ENCODE assay signal across 1 cellular context in the genomic region with DNA sequence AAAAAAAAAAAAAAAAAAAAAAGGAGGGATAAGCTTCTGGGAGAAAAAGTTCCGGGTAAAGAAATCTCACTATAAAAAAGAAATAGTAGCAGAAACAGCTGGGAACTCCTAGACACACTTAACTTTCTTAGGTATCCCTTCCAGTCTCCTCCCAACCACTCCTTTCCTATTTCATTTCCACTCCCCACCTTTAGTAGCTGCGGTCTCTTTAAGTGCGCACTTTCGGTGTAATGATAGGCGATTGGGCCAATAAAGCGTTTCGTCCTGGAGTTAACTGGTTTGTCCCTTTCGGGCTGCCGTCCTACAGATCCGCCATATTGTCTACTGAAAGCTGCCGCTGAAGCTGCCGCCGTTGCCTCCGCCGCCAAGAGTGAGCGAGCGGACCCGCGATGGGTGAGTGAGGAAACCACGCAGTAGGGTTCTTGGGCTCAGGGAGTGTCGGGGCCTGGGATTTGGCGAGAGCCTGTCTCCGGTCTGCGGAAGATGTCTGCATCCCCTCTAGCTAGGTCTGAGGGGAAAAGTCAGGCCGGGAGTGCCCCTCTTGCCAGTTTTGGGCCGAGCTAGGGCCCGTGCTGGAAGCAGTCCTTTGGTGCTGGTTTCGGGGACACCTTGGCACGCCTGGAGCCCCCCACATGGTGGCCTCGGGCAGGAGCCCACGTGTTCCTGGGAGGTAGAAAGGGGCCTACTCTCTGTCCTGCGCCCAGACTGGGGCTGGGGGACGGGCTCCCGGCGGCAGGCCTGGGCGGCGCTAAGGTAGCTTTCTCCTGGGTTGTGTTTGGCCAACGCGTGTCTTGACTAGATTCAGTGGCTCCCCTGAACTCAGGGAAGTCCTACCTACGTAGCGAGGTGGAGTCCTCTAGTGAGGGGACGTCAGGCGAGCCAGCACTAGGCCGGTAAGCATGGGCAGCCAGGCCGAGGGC.
TF ChIP-seq lines count a peak whose summit lies in the region.

A gene (plus strand): TSS at position 315 of the 920 bp plus-strand sequence. CDS start 75 bp downstream, at position 390.

TF ChIP-seq in K562, 482 proteins besides CTCF, POLR2A, EP300 and RAD21 (continued from another document and continues in another):
- TF ChIP-seq, protein P1, sequence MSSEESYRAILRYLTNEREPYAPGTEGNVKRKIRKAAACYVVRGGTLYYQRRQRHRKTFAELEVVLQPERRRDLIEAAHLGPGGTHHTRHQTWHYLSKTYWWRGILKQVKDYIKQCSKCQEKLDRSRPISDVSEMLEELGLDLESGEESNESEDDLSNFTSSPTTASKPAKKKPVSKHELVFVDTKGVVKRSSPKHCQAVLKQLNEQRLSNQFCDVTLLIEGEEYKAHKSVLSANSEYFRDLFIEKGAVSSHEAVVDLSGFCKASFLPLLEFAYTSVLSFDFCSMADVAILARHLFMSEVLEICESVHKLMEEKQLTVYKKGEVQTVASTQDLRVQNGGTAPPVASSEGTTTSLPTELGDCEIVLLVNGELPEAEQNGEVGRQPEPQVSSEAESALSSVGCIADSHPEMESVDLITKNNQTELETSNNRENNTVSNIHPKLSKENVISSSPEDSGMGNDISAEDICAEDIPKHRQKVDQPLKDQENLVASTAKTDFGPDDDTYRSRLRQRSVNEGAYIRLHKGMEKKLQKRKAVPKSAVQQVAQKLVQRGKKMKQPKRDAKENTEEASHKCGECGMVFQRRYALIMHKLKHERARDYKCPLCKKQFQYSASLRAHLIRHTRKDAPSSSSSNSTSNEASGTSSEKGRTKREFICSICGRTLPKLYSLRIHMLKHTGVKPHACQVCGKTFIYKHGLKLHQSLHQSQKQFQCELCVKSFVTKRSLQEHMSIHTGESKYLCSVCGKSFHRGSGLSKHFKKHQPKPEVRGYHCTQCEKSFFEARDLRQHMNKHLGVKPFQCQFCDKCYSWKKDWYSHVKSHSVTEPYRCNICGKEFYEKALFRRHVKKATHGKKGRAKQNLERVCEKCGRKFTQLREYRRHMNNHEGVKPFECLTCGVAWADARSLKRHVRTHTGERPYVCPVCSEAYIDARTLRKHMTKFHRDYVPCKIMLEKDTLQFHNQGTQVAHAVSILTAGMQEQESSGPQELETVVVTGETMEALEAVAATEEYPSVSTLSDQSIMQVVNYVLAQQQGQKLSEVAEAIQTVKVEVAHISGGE (CRISPR knock-in tag; IDR thresholded peaks at IDR 0.05): 0 out of 6 replicates have a peak, but pooled peaks of 1 of the 3 experiments have one; percentile 11
- TF ChIP-seq, protein P2, sequence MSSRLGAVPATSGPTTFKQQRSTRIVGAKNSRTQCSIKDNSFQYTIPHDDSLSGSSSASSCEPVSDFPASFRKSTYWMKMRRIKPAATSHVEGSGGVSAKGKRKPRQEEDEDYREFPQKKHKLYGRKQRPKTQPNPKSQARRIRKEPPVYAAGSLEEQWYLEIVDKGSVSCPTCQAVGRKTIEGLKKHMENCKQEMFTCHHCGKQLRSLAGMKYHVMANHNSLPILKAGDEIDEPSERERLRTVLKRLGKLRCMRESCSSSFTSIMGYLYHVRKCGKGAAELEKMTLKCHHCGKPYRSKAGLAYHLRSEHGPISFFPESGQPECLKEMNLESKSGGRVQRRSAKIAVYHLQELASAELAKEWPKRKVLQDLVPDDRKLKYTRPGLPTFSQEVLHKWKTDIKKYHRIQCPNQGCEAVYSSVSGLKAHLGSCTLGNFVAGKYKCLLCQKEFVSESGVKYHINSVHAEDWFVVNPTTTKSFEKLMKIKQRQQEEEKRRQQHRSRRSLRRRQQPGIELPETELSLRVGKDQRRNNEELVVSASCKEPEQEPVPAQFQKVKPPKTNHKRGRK (tag; IDR thresholded peaks at IDR 0.05): no peak
- TF ChIP-seq SMAD1 (IDR thresholded peaks at IDR 0.05; ENCODE audit: low read depth, low read length, partially characterized antibody) (peak; percentile 60), ZNF57 (CRISPR knock-in tag; IDR thresholded peaks at IDR 0.05) (no peak), KAT2B (IDR thresholded peaks at IDR 0.05; ENCODE audit: low read depth, low read length) (peak; percentile 24), PHF21A (IDR thresholded peaks at IDR 0.05; ENCODE audit: borderline replicate concordance, low read depth) (no peak; the same call in 1 of the 2 replicates), RBBP5 (IDR thresholded peaks at IDR 0.05; ENCODE audit: borderline replicate concordance, insufficient read depth, low read length, poor library complexity, severe bottlenecking) (peak; percentile 99), PML (IDR thresholded peaks at IDR 0.05; ENCODE audit: low read length) (peak; percentile 78; the same call in 1 of the 2 replicates), HDGF (IDR thresholded peaks at IDR 0.05) (no peak), HDAC6 (IDR thresholded peaks at IDR 0.05; ENCODE audit: low read depth, low read length) (no peak), SPI1 (IDR thresholded peaks at IDR 0.05; ENCODE audit: borderline replicate concordance, low read depth, low read length) (no peak), STAT5A (IDR thresholded peaks at IDR 0.05; ENCODE audit: borderline replicate concordance, low read length) (no peak; the same call in 1 of the 2 replicates), ZBTB1 (CRISPR knock-in tag; IDR thresholded peaks at IDR 0.05; ENCODE audit: borderline replicate concordance, low read depth) (no peak), NFE2 (IDR thresholded peaks at IDR 0.05; ENCODE audit: low read depth) (no peak), MCM3 (IDR thresholded peaks at IDR 0.05) (no peak), SREBF2 (CRISPR knock-in tag; IDR thresholded peaks at IDR 0.05) (no peak), RBFOX2 (IDR thresholded peaks at IDR 0.05; ENCODE audit: low read depth, low read length) (peak; percentile 79), SMARCA5 (IDR thresholded peaks at IDR 0.05) (no peak), NFRKB (IDR thresholded peaks at IDR 0.05; ENCODE audit: low read depth) (peak; percentile 93), PTTG1 (tag; IDR thresholded peaks at IDR 0.05; ENCODE audit: low read depth) (no peak), CCAR2 (IDR thresholded peaks at IDR 0.05; ENCODE audit: low read depth, low read length) (no peak), RFX7 (CRISPR knock-in tag; IDR thresholded peaks at IDR 0.05) (no peak), SP1 (CRISPR knock-in tag; IDR thresholded peaks at IDR 0.05) (peak; percentile 54), TBP (optimal IDR thresholded peaks at IDR 0.05; ENCODE audit: low read depth, low read length) (peak; percentile 84), CCNT2 (IDR thresholded peaks at IDR 0.05; ENCODE audit: borderline replicate concordance, extremely low read depth, insufficient read length, low read depth, low read length) (peak; percentile 16), NCOA6 (IDR thresholded peaks at IDR 0.05) (no peak), RNF2 (IDR thresholded peaks at IDR 0.05) (peak; percentile 63; the same call in 1 of the 2 replicates), SRF (CRISPR knock-in tag; IDR thresholded peaks at IDR 0.05) (peak in 1 of 2 experiments; percentile 49; a peak in 1 of 4 replicates), NR2C1 (IDR thresholded peaks at IDR 0.05) (0 out of 2 replicates have a peak, but pooled peaks have one; percentile 34), NR2C1 (tag; IDR thresholded peaks at IDR 0.05) (no peak), SMC3 (conservative IDR thresholded peaks at IDR 0.05; ENCODE audit: insufficient read depth, low read depth, low read length) (no peak), ZNF354B (CRISPR knock-in tag; IDR thresholded peaks at IDR 0.05) (no peak), ILF3 (IDR thresholded peaks at IDR 0.05; ENCODE audit: borderline replicate concordance) (no peak), TCF7 (IDR thresholded peaks at IDR 0.05; ENCODE audit: borderline replicate concordance) (no peak), JUND (IDR thresholded peaks at IDR 0.05; ENCODE audit: borderline replicate concordance, low read depth, low read length) (peak; percentile 59), JUND (tag; IDR thresholded peaks at IDR 0.05; ENCODE audit: borderline replicate concordance, low read depth, low read length) (peak; percentile 11; the same call in 2 of the 3 replicates)
- TF ChIP-seq, protein P3, sequence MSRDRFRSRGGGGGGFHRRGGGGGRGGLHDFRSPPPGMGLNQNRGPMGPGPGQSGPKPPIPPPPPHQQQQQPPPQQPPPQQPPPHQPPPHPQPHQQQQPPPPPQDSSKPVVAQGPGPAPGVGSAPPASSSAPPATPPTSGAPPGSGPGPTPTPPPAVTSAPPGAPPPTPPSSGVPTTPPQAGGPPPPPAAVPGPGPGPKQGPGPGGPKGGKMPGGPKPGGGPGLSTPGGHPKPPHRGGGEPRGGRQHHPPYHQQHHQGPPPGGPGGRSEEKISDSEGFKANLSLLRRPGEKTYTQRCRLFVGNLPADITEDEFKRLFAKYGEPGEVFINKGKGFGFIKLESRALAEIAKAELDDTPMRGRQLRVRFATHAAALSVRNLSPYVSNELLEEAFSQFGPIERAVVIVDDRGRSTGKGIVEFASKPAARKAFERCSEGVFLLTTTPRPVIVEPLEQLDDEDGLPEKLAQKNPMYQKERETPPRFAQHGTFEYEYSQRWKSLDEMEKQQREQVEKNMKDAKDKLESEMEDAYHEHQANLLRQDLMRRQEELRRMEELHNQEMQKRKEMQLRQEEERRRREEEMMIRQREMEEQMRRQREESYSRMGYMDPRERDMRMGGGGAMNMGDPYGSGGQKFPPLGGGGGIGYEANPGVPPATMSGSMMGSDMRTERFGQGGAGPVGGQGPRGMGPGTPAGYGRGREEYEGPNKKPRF (IDR thresholded peaks at IDR 0.05; ENCODE audit: low read depth, low read length): no peak
- TF ChIP-seq, protein P4, sequence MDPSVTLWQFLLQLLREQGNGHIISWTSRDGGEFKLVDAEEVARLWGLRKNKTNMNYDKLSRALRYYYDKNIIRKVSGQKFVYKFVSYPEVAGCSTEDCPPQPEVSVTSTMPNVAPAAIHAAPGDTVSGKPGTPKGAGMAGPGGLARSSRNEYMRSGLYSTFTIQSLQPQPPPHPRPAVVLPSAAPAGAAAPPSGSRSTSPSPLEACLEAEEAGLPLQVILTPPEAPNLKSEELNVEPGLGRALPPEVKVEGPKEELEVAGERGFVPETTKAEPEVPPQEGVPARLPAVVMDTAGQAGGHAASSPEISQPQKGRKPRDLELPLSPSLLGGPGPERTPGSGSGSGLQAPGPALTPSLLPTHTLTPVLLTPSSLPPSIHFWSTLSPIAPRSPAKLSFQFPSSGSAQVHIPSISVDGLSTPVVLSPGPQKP (CRISPR knock-in tag; IDR thresholded peaks at IDR 0.05): no peak
- TF ChIP-seq, protein P5, sequence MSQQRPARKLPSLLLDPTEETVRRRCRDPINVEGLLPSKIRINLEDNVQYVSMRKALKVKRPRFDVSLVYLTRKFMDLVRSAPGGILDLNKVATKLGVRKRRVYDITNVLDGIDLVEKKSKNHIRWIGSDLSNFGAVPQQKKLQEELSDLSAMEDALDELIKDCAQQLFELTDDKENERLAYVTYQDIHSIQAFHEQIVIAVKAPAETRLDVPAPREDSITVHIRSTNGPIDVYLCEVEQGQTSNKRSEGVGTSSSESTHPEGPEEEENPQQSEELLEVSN (IDR thresholded peaks at IDR 0.05; ENCODE audit: borderline replicate concordance in 1 of 2, extremely low read depth in 1 of 2, insufficient read depth in 1 of 2, insufficient read length in 1 of 2, low read depth in 1 of 2, low read length in 1 of 2, poor library complexity in 1 of 2, severe bottlenecking in 1 of 2): peak in 1 of 2 experiments; percentile 28
- TF ChIP-seq, protein P6, sequence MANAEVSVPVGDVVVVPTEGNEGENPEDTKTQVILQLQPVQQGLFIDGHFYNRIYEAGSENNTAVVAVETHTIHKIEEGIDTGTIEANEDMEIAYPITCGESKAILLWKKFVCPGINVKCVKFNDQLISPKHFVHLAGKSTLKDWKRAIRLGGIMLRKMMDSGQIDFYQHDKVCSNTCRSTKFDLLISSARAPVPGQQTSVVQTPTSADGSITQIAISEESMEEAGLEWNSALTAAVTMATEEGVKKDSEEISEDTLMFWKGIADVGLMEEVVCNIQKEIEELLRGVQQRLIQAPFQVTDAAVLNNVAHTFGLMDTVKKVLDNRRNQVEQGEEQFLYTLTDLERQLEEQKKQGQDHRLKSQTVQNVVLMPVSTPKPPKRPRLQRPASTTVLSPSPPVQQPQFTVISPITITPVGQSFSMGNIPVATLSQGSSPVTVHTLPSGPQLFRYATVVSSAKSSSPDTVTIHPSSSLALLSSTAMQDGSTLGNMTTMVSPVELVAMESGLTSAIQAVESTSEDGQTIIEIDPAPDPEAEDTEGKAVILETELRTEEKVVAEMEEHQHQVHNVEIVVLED (CRISPR knock-in tag; IDR thresholded peaks at IDR 0.05): no peak
- TF ChIP-seq, protein P7, sequence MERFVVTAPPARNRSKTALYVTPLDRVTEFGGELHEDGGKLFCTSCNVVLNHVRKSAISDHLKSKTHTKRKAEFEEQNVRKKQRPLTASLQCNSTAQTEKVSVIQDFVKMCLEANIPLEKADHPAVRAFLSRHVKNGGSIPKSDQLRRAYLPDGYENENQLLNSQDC (CRISPR knock-in tag; IDR thresholded peaks at IDR 0.05): 0 out of 2 replicates have a peak, but pooled peaks have one; percentile 44
- TF ChIP-seq, protein P8, sequence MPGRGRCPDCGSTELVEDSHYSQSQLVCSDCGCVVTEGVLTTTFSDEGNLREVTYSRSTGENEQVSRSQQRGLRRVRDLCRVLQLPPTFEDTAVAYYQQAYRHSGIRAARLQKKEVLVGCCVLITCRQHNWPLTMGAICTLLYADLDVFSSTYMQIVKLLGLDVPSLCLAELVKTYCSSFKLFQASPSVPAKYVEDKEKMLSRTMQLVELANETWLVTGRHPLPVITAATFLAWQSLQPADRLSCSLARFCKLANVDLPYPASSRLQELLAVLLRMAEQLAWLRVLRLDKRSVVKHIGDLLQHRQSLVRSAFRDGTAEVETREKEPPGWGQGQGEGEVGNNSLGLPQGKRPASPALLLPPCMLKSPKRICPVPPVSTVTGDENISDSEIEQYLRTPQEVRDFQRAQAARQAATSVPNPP (IDR thresholded peaks at IDR 0.05; ENCODE audit: borderline replicate concordance, insufficient read depth, insufficient read length): no peak
- TF ChIP-seq, protein P9, sequence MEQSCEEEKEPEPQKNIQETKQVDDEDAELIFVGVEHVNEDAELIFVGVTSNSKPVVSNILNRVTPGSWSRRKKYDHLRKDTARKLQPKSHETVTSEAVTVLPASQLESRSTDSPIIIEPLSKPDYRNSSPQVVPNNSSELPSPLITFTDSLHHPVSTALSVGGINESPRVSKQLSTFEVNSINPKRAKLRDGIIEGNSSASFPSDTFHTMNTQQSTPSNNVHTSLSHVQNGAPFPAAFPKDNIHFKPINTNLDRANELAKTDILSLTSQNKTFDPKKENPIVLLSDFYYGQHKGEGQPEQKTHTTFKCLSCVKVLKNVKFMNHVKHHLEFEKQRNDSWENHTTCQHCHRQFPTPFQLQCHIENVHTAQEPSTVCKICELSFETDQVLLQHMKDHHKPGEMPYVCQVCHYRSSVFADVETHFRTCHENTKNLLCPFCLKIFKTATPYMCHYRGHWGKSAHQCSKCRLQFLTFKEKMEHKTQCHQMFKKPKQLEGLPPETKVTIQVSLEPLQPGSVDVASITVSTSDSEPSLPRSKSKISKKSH (CRISPR knock-in tag; IDR thresholded peaks at IDR 0.05): no peak
